ENCODE assay signal across 18 cellular contexts in genomic region chr7:34396437-34397064, GRCh38.
DNase-seq lines count a peak whose midpoint lies in the region; ATAC-seq and TF ChIP-seq lines count a peak whose summit lies in the region.
"Had no signal": no experiment of that assay in that cellular context is flagged by ENCODE, and none has a peak within 500 bp of the region (broad histone marks: within the 10 kb centered on the region; RNA-seq: fewer than 3 reads in every experiment).

No MANE protein-coding gene starts in this region.

- peak; percentile 42 for DNase-seq in M059J (ENCODE audit: low read depth)
- peak; percentile 1 for DNase-seq in amniotic epithelial cell (ENCODE audit: low read depth)
- no peak for DNase-seq in brain microvascular endothelial cell
- no peak for DNase-seq in SW 1271 (lab: John Stamatoyannopoulos, UW)
- DNase-seq: CD8-positive, alpha-beta T cell; DMS79; GM23248; IMR-90; NCI-H1436 treated with DMSO at 0.1 percent for 48 hours; NCI-H2029 treated with DMSO at 0.1 percent for 48 hours; NCI-H2171 treated with DMSO at 0.1 percent for 48 hours; NCI-H446 treated with DMSO at 0.1 percent for 48 hours; T-cell; T-helper 9 cell had no signal

- ATAC-seq in GM18517 (IDR thresholded peaks at IDR 0.05; ENCODE audit: unreplicated experiment): peak; percentile 38
- ATAC-seq in HG02763 (IDR thresholded peaks at IDR 0.05; ENCODE audit: unreplicated experiment): no peak
- ATAC-seq in HG02678 (IDR thresholded peaks at IDR 0.05; ENCODE audit: unreplicated experiment): no peak
- ATAC-seq: CD8-positive, alpha-beta T cell; HCT116; T-cell had no signal

- H3K36me3 ChIP-seq in brain microvascular endothelial cell (replicated peaks): no peaks in the 10 kb centered on the region

- no peak overlapping the region for H3K27ac ChIP-seq in brain microvascular endothelial cell
- H3K27ac ChIP-seq: GM23248 had no signal

- in situ Hi-C loops in brain microvascular endothelial cell (cut with HindIII; ENCODE audit: low pct_ligation_motif_present, low sequenced_read_pairs): no loop called here

- H3K27me3 ChIP-seq in brain microvascular endothelial cell (replicated peaks): no peaks in the 10 kb centered on the region

- no peak for TF ChIP-seq CTCF in brain microvascular endothelial cell (IDR thresholded peaks at IDR 0.05; ENCODE audit: low read depth, low read length, missing control alignments)

- H3K4me3 ChIP-seq in brain microvascular endothelial cell (ENCODE audit: low read depth, low read length): no peak overlapping the region
- H3K4me3 ChIP-seq: GM23248 had no signal

Comparison
In these comparisons a context has a peak if more than half of its experiments do, and no peak if none do; other contexts are left out.
1. DNase-seq: peak in M059J (single experiment) and amniotic epithelial cell (single experiment); none in brain microvascular endothelial cell (single experiment) and SW 1271 (0 of 2).